Comparison of ENCODE assay signal across 8 cellular contexts in genomic region chr20:43458422-43458924, GRCh38. TPM values are rescaled to one million over a fixed set of nuclear protein-coding genes. Genes with fewer than 3 reads are reported as not detected.
DNase-seq lines count a peak whose midpoint lies in the region; ATAC-seq and TF ChIP-seq lines count a peak whose summit lies in the region.

No MANE protein-coding gene starts in this region.

- H4K20me1 ChIP-seq in DOHH2 (ENCODE audit: control insufficient read depth, insufficient read depth, low read depth, low read length), result peaks cover 33% of the 10 kb centered on the region

- H3K4me3 Mint-ChIP-seq in activated naive CD8-positive, alpha-beta T cell, result peak overlapping the region; percentile 95

- peaks cover 2% of the 10 kb centered on the region for H3K27me3 Mint-ChIP-seq in activated naive CD8-positive, alpha-beta T cell

- TF ChIP-seq CTCF in DOHH2 (IDR thresholded peaks at IDR 0.05; ENCODE audit: low read depth, low read length, poor library complexity, severe bottlenecking), result no peak
- no peak for TF ChIP-seq CTCF in kidney epithelial cell (IDR thresholded peaks at IDR 0.05; ENCODE audit: insufficient read depth, low read length, poor library complexity, severe bottlenecking)
- no peak for TF ChIP-seq CTCF in suprapubic skin (IDR thresholded peaks at IDR 0.05)

- WGBS in suprapubic skin, result 0% methylated on average over 13 of the region's 41 CpGs

- peak overlapping the region; percentile 78 for H3K27ac Mint-ChIP-seq in activated naive CD8-positive, alpha-beta T cell

- DNase-seq in kidney epithelial cell (ENCODE audit: low read depth) (no peak), suprapubic skin (ENCODE audit: low spot score in 2 of 2) (peak in 1 of 2 donors; percentile 75), NK-92 (lab: John Stamatoyannopoulos, UW; ENCODE audit: unreplicated experiment) (no peak)
- DNase-seq in central memory CD4-positive, alpha-beta T cell, result no peak

- peaks cover 5% of the 10 kb centered on the region for H3K27me3 ChIP-seq in DOHH2 (ENCODE audit: control insufficient read depth, low read length)
- H3K27me3 ChIP-seq in kidney epithelial cell (ENCODE audit: control insufficient read depth, insufficient read depth, low read length), result no peaks in the 10 kb centered on the region
- peaks cover 4% of the 10 kb centered on the region for H3K27me3 ChIP-seq in suprapubic skin

- no peaks in the 10 kb centered on the region for H3K9me2 ChIP-seq in DOHH2 (replicated peaks; ENCODE audit: control insufficient read depth, low read length)

- ATAC-seq in HG02642 (IDR thresholded peaks at IDR 0.05; ENCODE audit: poor library complexity, unreplicated experiment), result peak; percentile 22
- no peak for ATAC-seq in GM19455 (IDR thresholded peaks at IDR 0.05; ENCODE audit: unreplicated experiment)

- peak overlapping the region; percentile 75 for H3K4me2 ChIP-seq in DOHH2 (ENCODE audit: low read length)

- peaks cover 42% of the 10 kb centered on the region for H3F3A ChIP-seq in DOHH2 (ENCODE audit: control insufficient read depth, insufficient read depth)

- H3K27ac ChIP-seq in DOHH2 (ENCODE audit: low read depth, low read length) (peak overlapping the region; percentile 89), suprapubic skin (peak overlapping the region; percentile 100)

- H3K4me1 Mint-ChIP-seq in activated naive CD8-positive, alpha-beta T cell (ENCODE audit: low read depth), result peaks cover 50% of the 10 kb centered on the region

- H3K79me2 ChIP-seq in DOHH2 (ENCODE audit: control insufficient read depth, low read length), result peaks cover 55% of the 10 kb centered on the region

- peaks cover 56% of the 10 kb centered on the region for H3K36me3 ChIP-seq in DOHH2 (ENCODE audit: control insufficient read depth, low read length)
- H3K36me3 ChIP-seq in kidney epithelial cell (ENCODE audit: control insufficient read depth, insufficient read depth, low read length), result peaks cover 4% of the 10 kb centered on the region
- peaks cover 41% of the 10 kb centered on the region for H3K36me3 ChIP-seq in suprapubic skin

- no peaks in the 10 kb centered on the region for H3K9me3 Mint-ChIP-seq in activated naive CD8-positive, alpha-beta T cell (ENCODE audit: low read depth)

- TF ChIP-seq EP300 in suprapubic skin (IDR thresholded peaks at IDR 0.05), result no peak

- H3K9me3 ChIP-seq in DOHH2 (ENCODE audit: control insufficient read depth, insufficient read depth, low read length) (peaks cover 8% of the 10 kb centered on the region; the same call in 1 of the 2 replicates), suprapubic skin (no peaks in the 10 kb centered on the region)

- TF ChIP-seq POLR2A in suprapubic skin (IDR thresholded peaks at IDR 0.05), result no peak

- H3K36me3 Mint-ChIP-seq in activated naive CD8-positive, alpha-beta T cell, result peaks cover 12% of the 10 kb centered on the region

- peak overlapping the region; percentile 97 for H3K4me3 ChIP-seq in DOHH2 (ENCODE audit: low read length)
- H3K4me3 ChIP-seq in kidney epithelial cell (ENCODE audit: low read depth, low read length), result peak overlapping the region; percentile 86
- H3K4me3 ChIP-seq in suprapubic skin, result peak overlapping the region; percentile 93

- H3K4me1 ChIP-seq in DOHH2 (ENCODE audit: control insufficient read depth, low read length) (peaks cover 21% of the 10 kb centered on the region), suprapubic skin (peaks cover 40% of the 10 kb centered on the region)

RNA-seq across cellular contexts. Expression of gene SRSF6, which starts 0.8 kb away (rescaled TPM):
- 59.4 and 68.1 TPM in 2 replicates for total RNA-seq in kidney epithelial cell
- total RNA-seq in suprapubic skin, result 10 to 100 TPM; 64.7 to 92.7 (median 77.6) TPM

RNA-seq across cellular contexts. Expression of gene L3MBTL1, which starts 49.0 kb away (rescaled TPM):
- total RNA-seq in kidney epithelial cell, result 6.0 and 14.6 TPM in 2 replicates
- total RNA-seq in suprapubic skin, result 10 to 100 TPM in 3 of 4 donors, 1 to 10 TPM in 1; 8.9 to 39.7 (median 14.6) TPM
